ENCODE assay signal across 20 cellular contexts in genomic region chr7:128847721-128848211, GRCh38. TPM values are rescaled to one million over a fixed set of nuclear protein-coding genes. Genes with fewer than 3 reads are reported as not detected.
DNase-seq lines count a peak whose midpoint lies in the region; ATAC-seq, FAIRE-seq and TF ChIP-seq lines count a peak whose summit lies in the region.
"Had no signal": no experiment of that assay in that cellular context is flagged by ENCODE, and none has a peak within 500 bp of the region (broad histone marks: within the 10 kb centered on the region; RNA-seq: fewer than 3 reads in every experiment).

No MANE protein-coding gene starts in this region.

- no peak overlapping the region for H2BK15ac ChIP-seq in H1 (ENCODE audit: low read length)

- H4K8ac ChIP-seq in H1 (ENCODE audit: extremely low read depth, insufficient read depth, low read length) = peak overlapping the region; percentile 46

- no peak overlapping the region for H3K18ac ChIP-seq in H1 (ENCODE audit: extremely low read depth, low read length)

- no peak overlapping the region for H2BK5ac ChIP-seq in H1 (ENCODE audit: low read depth, low read length)

- no peak overlapping the region for H3K14ac ChIP-seq in H1 (ENCODE audit: insufficient read length)

- BruUV-seq in HepG2 (replicated peaks; lab: Mats Ljungman, UMichigan) = no TSS peak

- DNase-seq in Right ventricle myocardium superior (peak; percentile 39), left cardiac atrium (no peak), H1 (ENCODE audit: low read depth in 1 of 2, low spot score in 2 of 2) (no peak), HepG2 (ENCODE audit: low spot score) (no peak), gastrocnemius medialis (no peak), esophagus squamous epithelium (lab: John Stamatoyannopoulos, UW) (no peak), posterior vena cava (ENCODE audit: low spot score) (no peak)
- no peak for DNase-seq in central memory CD4-positive, alpha-beta T cell
- DNase-seq: AML-193; Caco-2; CD4-positive, alpha-beta T cell had no signal

- no peak overlapping the region for H3K56ac ChIP-seq in H1 (replicated peaks; ENCODE audit: insufficient read length, low read depth, low read length)

- H3K9me3 ChIP-seq in H1 (ENCODE audit: insufficient read depth in 2 of 2, low read depth in 1 of 2, low read length in 1 of 2) = no peaks in the 10 kb centered on the region
- no peaks in the 10 kb centered on the region for H3K9me3 ChIP-seq in HepG2 (ENCODE audit: low read length)
- no peaks in the 10 kb centered on the region for H3K9me3 ChIP-seq in gastrocnemius medialis
- H3K9me3 ChIP-seq in esophagus squamous epithelium = no peaks in the 10 kb centered on the region
- H3K9me3 ChIP-seq: A549, Caco-2, HAP-1 had no signal

- ATAC-seq in Right ventricle myocardium superior (ENCODE audit: poor library complexity) = no peak
- ATAC-seq in left cardiac atrium = no peak
- peak; percentile 16; the same call in 2 of the 3 replicates for ATAC-seq in HepG2
- no peak for ATAC-seq in gastrocnemius medialis

- FAIRE-seq in H1 (lab: Jason Lieb, UNC) (no peak), HepG2 (lab: Jason Lieb, UNC) (no peak)
- FAIRE-seq: A549, D721Med, G401.6, GM12891, GM19239 had no signal

- H4K20me1 ChIP-seq in H1 (replicated peaks in 1 of 2; ENCODE audit: control insufficient read depth in 1 of 2, insufficient read depth in 2 of 2, low read length in 2 of 2) (peaks cover 0 to 2% of the 10 kb centered on the region in 2 experiments), HepG2 (ENCODE audit: insufficient read depth, low read length) (no peaks in the 10 kb centered on the region)

- TF ChIP-seq RAD21 in H1 (IDR thresholded peaks at IDR 0.05 in 1 of 2, conservative IDR thresholded peaks at IDR 0.05 in 1 of 2; ENCODE audit: low read depth in 2 of 2, low read length in 2 of 2) = no peak
- TF ChIP-seq RAD21 in HepG2 (CRISPR knock-in tag; IDR thresholded peaks at IDR 0.05) = no peak

- H3K4me3 ChIP-seq in H1 (ENCODE audit: extremely low read depth in 1 of 4, insufficient read depth in 2 of 4, low read depth in 3 of 4, low read length in 4 of 4) (no peak overlapping the region), HepG2 (replicated peaks in 1 of 3; ENCODE audit: insufficient read depth in 1 of 3, low read depth in 2 of 3, low read length in 3 of 3) (no peak overlapping the region), gastrocnemius medialis (no peak overlapping the region), esophagus squamous epithelium (no peak overlapping the region)
- H3K4me3 ChIP-seq: A549, HAP-1 had no signal

- H3K9ac ChIP-seq in H1 (replicated peaks in 1 of 4; ENCODE audit: extremely low read depth in 1 of 4, low read depth in 3 of 4, low read length in 3 of 4) (no peak overlapping the region), HepG2 (ENCODE audit: insufficient read depth, low read depth, low read length) (no peak overlapping the region)

- H4K5ac ChIP-seq in H1 (ENCODE audit: insufficient read length, low read depth, low read length) = no peak overlapping the region

- H3K79me2 ChIP-seq in H1 (ENCODE audit: control insufficient read depth in 1 of 2, insufficient read depth in 2 of 2, low read length in 2 of 2) = no peaks in the 10 kb centered on the region
- H3K79me2 ChIP-seq in HepG2 (ENCODE audit: insufficient read depth, low read length) = no peaks in the 10 kb centered on the region

- H3K27me3 ChIP-seq in H1 (replicated peaks in 1 of 4; ENCODE audit: control insufficient read depth in 3 of 4, extremely low read depth in 1 of 4, insufficient read depth in 3 of 4, low read length in 3 of 4) (no peaks in the 10 kb centered on the region), HepG2 (ENCODE audit: control insufficient read depth in 1 of 2, insufficient read depth in 2 of 2, low read length in 2 of 2) (peaks cover 12 to 28% of the 10 kb centered on the region in 2 experiments; a peak in 4 of 5 replicates), gastrocnemius medialis (no peaks in the 10 kb centered on the region), esophagus squamous epithelium (no peaks in the 10 kb centered on the region)

- no peaks in the 10 kb centered on the region for H3K36me3 ChIP-seq in H1 (ENCODE audit: control insufficient read depth in 2 of 4, insufficient read depth in 4 of 4, low read length in 3 of 4)
- H3K36me3 ChIP-seq in HepG2 (replicated peaks in 1 of 2; ENCODE audit: control insufficient read depth in 1 of 2, insufficient read depth in 2 of 2, low read length in 2 of 2) = no peaks in the 10 kb centered on the region
- peaks cover 0 to 100% of the 10 kb centered on the region in 2 donors for H3K36me3 ChIP-seq in gastrocnemius medialis
- peaks cover 0 to 95% (median 0%) of the 10 kb centered on the region in 3 donors for H3K36me3 ChIP-seq in esophagus squamous epithelium

- WGBS in H1 (ENCODE audit: extremely low coverage in 1 of 2, insufficient coverage in 1 of 2, insufficient read length in 1 of 2, insufficient replicate concordance in 2 of 2, low coverage in 1 of 2, low lambda C conversion rate in 2 of 2, missing lambda C conversion rate in 1 of 2), 2 experiments = 91% methylated on average over 12 of the region's 17 CpGs; no CpG with 5 or more reads in 1 of the 2 experiments
- WGBS in HepG2 (ENCODE audit: low lambda C conversion rate) = 43% methylated on average over 4 of the region's 17 CpGs
- WGBS in esophagus squamous epithelium, 2 donors = 83% methylated on average over 12 of the region's 17 CpGs; no CpG with 5 or more reads in 1 of the 2 donors

- in situ Hi-C loops in HepG2 (cut with HindIII; ENCODE audit: extremely low pct_ligation_motif_present, low pct_unique_long_range_greater_than_20kb) (no loop called here), gastrocnemius medialis (cut with MboI; ENCODE audit: low sequenced_read_pairs in 4 of 4) (no loop called here)

- no peak overlapping the region for H3K4ac ChIP-seq in H1 (replicated peaks; ENCODE audit: insufficient read length, low read depth, low read length)

- TF ChIP-seq EP300 in H1 (IDR thresholded peaks at IDR 0.05; ENCODE audit: borderline replicate concordance in 1 of 2, low read depth in 2 of 2, low read length in 2 of 2) = no peak
- no peak for TF ChIP-seq EP300 in HepG2 (IDR thresholded peaks at IDR 0.05; ENCODE audit: low read depth in 2 of 2, low read length in 2 of 2)
- TF ChIP-seq EP300 in HepG2 (CRISPR knock-in tag; IDR thresholded peaks at IDR 0.05; ENCODE audit: borderline replicate concordance) = no peak

- TF ChIP-seq CTCF in H1 (IDR thresholded peaks at IDR 0.05; ENCODE audit: control extremely low read depth in 1 of 3, insufficient read depth in 1 of 3, low read depth in 1 of 3, low read length in 3 of 3) = no peak
- TF ChIP-seq CTCF in HepG2 (CRISPR knock-in tag; IDR thresholded peaks at IDR 0.05) = no peak
- TF ChIP-seq CTCF in gastrocnemius medialis (IDR thresholded peaks at IDR 0.05 in 4 of 5, conservative IDR thresholded peaks at IDR 0.05 in 1 of 5) = no peak
- TF ChIP-seq CTCF in esophagus squamous epithelium (IDR thresholded peaks at IDR 0.05) = no peak

- H3K27ac ChIP-seq in H1 (ENCODE audit: low read depth, low read length) = no peak overlapping the region
- no peak overlapping the region for H3K27ac ChIP-seq in HepG2 (ENCODE audit: extremely low read length, insufficient read depth, low read length)
- H3K27ac ChIP-seq in gastrocnemius medialis = peak overlapping the region; percentile 55 to 99 (median 96)
- H3K27ac ChIP-seq in esophagus squamous epithelium = peak overlapping the region in 1 of 4 donors; percentile 5
- H3K27ac ChIP-seq: 22Rv1, A549, C4-2B, HL-60 had no signal

- intact Hi-C loops in Right ventricle myocardium superior (cut with DNase I) (no loop called here), left cardiac atrium (cut with DNase I) (no loop called here), HepG2 (cut with micrococcal nuclease; ENCODE audit: unreplicated experiment) (no loop called here), gastrocnemius medialis (cut with DNase I; ENCODE audit: low total_unique reads) (no loop called here), esophagus squamous epithelium (cut with DNase I) (no loop called here), posterior vena cava (cut with DNase I) (no loop called here)

- no peaks in the 10 kb centered on the region for H3K79me1 ChIP-seq in H1 (ENCODE audit: low read depth, low read length)

- H3K23ac ChIP-seq in H1 (ENCODE audit: insufficient read length) = no peak overlapping the region

- CTCF ChIA-PET in H1 (lab: Charles Lee; ENCODE audit: partially characterized antibody) (interaction anchor here (1.3 to 11.5 kb wide), 4 partner anchors 14 to 36 kb away, joined by 4 to 148 read pairs (median 40); partner anchors contain the start of gene ATP6V1F), HepG2 (lab: Yijun Ruan, JAX; ENCODE audit: low intra/inter-chr PET ratio, low total read pairs) (no interaction called here)

- no peak overlapping the region for H4K91ac ChIP-seq in H1 (replicated peaks; ENCODE audit: insufficient read length, low read length)

- no peak overlapping the region for H3K4me2 ChIP-seq in H1 (ENCODE audit: insufficient read depth in 1 of 2, low read depth in 2 of 2, low read length in 2 of 2)
- no peak overlapping the region for H3K4me2 ChIP-seq in HepG2 (ENCODE audit: low read depth, low read length)
- H3K4me2 ChIP-seq: A549 had no signal

- TF ChIP-seq POLR2A in H1 (IDR thresholded peaks at IDR 0.05; ENCODE audit: control extremely low read depth in 1 of 2, low read depth in 2 of 2, low read length in 2 of 2) (no peak), HepG2 (IDR thresholded peaks at IDR 0.05; ENCODE audit: insufficient read depth in 1 of 2, low read depth in 2 of 2, low read length in 2 of 2) (no peak), gastrocnemius medialis (IDR thresholded peaks at IDR 0.05) (no peak), esophagus squamous epithelium (IDR thresholded peaks at IDR 0.05) (no peak)

- no peaks in the 10 kb centered on the region for H3K23me2 ChIP-seq in H1 (ENCODE audit: low read depth, low read length)

- H2AK5ac ChIP-seq in H1 (ENCODE audit: low read depth, low read length) = no peak overlapping the region

- H2AFZ ChIP-seq in H1 (ENCODE audit: low read length) (no peak overlapping the region), HepG2 (ENCODE audit: low read length) (no peak overlapping the region)

- POLR2A ChIA-PET in H1 (lab: Charles Lee; ENCODE audit: partially characterized antibody) = interaction anchor here (0.6 to 1.0 kb wide), 3 partner anchors 8 to 172 kb away, joined by 3 read pairs; no protein-coding TSS in a partner anchor
- POLR2A ChIA-PET in HepG2 (lab: Yijun Ruan, JAX) = no interaction called here

- no peak overlapping the region for H2BK20ac ChIP-seq in H1 (ENCODE audit: low read length)

- no peak overlapping the region for H2BK120ac ChIP-seq in H1 (replicated peaks; ENCODE audit: low read depth, low read length)

- H2BK12ac ChIP-seq in H1 (ENCODE audit: low read depth, low read length) = no peak overlapping the region

- H3K4me1 ChIP-seq in H1 (replicated peaks in 1 of 4; ENCODE audit: control insufficient read depth in 3 of 4, insufficient read depth in 4 of 4, low read length in 3 of 4) = no peaks in the 10 kb centered on the region; a peak in 1 of 7 replicates
- peaks cover 7% of the 10 kb centered on the region for H3K4me1 ChIP-seq in HepG2 (ENCODE audit: insufficient read depth, low read length)
- peaks cover 6 to 11% of the 10 kb centered on the region in 2 donors for H3K4me1 ChIP-seq in gastrocnemius medialis
- H3K4me1 ChIP-seq in esophagus squamous epithelium = no peaks in the 10 kb centered on the region
- H3K4me1 ChIP-seq: A549, Caco-2, HAP-1 had no signal

RNA-seq across cellular contexts. Expression of gene ATP6V1F, which starts 14.9 kb away (rescaled TPM):
- total RNA-seq in Right ventricle myocardium superior (119 TPM), left cardiac atrium (100 to 1,000 TPM; 117 to 119 TPM), HepG2 (2016; rRNA removed; fragmentation: Illumina TruSeq; extraction: Trizol) (87.2 and 107 TPM in 2 replicates), gastrocnemius medialis (10 to 100 TPM; 79.3 to 99.2 (median 82.3) TPM), esophagus squamous epithelium (100 to 1,000 TPM; 103 to 148 (median 130) TPM), posterior vena cava (100 to 1,000 TPM; 106 to 115 TPM)
- total RNA-seq in H1 (2021; fragmentation: NEBNext Ultra II Directional; extraction: Animal tissue kit (Norgen Biotek cat#: 25700)) = 104 TPM in 2 replicates
- polyA plus RNA-seq in H1 (2011; rRNA removed) (318 and 344 TPM in 2 replicates), HepG2 (2011; rRNA removed) (132 and 144 TPM in 2 replicates)
- 227 TPM for polyA plus RNA-seq in H1 (2011; cell fraction: cytosol; rRNA removed)
- polyA plus RNA-seq in H1 (2011; cell fraction: nucleus; rRNA removed) = 147 TPM
- 165 to 195 TPM (median 180 TPM) in 4 replicates for polyA plus RNA-seq in H1 (2012, experiment 1 of 2)
- polyA plus RNA-seq in H1 (2012, experiment 2 of 2) = 412 TPM
- 164 TPM for polyA plus RNA-seq in H1 (2013, experiment 1 of 2)
- 168 TPM for polyA plus RNA-seq in H1 (2013, experiment 2 of 2)
- polyA minus RNA-seq in H1 (2011; rRNA and poly(A)+ RNA removed) = 36.9 and 39.0 TPM in 2 replicates
- 25.6 TPM for polyA minus RNA-seq in H1 (2011; cell fraction: cytosol; rRNA and poly(A)+ RNA removed)
- 35.3 TPM for polyA minus RNA-seq in H1 (2011; cell fraction: nucleus; rRNA and poly(A)+ RNA removed)
- 91.7 and 127 TPM in 2 replicates for total RNA-seq in HepG2 (2016; cell fraction: cytosol; rRNA removed; fragmentation: Illumina TruSeq; extraction: Trizol; ENCODE audit: low read depth)
- 86.6 and 128 TPM in 2 replicates for total RNA-seq in HepG2 (2016; cell fraction: insoluble cytoplasmic fraction; rRNA removed; fragmentation: Illumina TruSeq; extraction: Trizol)
- total RNA-seq in HepG2 (2016; cell fraction: membrane; rRNA removed; fragmentation: Illumina TruSeq; extraction: Trizol) = 87.9 and 101 TPM in 2 replicates
- 29.8 and 31.5 TPM in 2 replicates for total RNA-seq in HepG2 (2016; cell fraction: nucleus; rRNA removed; fragmentation: Illumina TruSeq; extraction: Trizol)
- 149 and 216 TPM in 2 replicates for polyA plus RNA-seq in HepG2 (2011; cell fraction: cytosol; rRNA removed)
- 54.3 and 63.6 TPM in 2 replicates for polyA plus RNA-seq in HepG2 (2011; cell fraction: nucleus; rRNA removed)
- 127 and 131 TPM in 2 replicates for polyA plus RNA-seq in HepG2 (2012)
- 134 and 154 TPM in 2 replicates for polyA plus RNA-seq in HepG2 (2016; cell fraction: cytosol; fragmentation: Illumina TruSeq; extraction: Trizol; ENCODE audit: low read depth)
- 186 and 188 TPM in 2 replicates for polyA plus RNA-seq in HepG2 (2016; cell fraction: insoluble cytoplasmic fraction; fragmentation: Illumina TruSeq; extraction: Trizol; ENCODE audit: low read depth)
- polyA plus RNA-seq in HepG2 (2016; cell fraction: membrane; fragmentation: Illumina TruSeq; extraction: Trizol; ENCODE audit: low read depth) = 130 and 137 TPM in 2 replicates
- polyA plus RNA-seq in HepG2 (2016; cell fraction: nucleus; fragmentation: Illumina TruSeq; extraction: Trizol; ENCODE audit: insufficient read depth, low read depth) = 74.2 and 75.8 TPM in 2 replicates
- polyA minus RNA-seq in HepG2 (2011; rRNA and poly(A)+ RNA removed; ENCODE audit: low replicate concordance) = 39.4 and 64.2 TPM in 2 replicates
- polyA minus RNA-seq in HepG2 (2011; cell fraction: cytosol; rRNA and poly(A)+ RNA removed) = 18.0 and 20.1 TPM in 2 replicates
- 9.9 and 10.6 TPM in 2 replicates for polyA minus RNA-seq in HepG2 (2011; cell fraction: nucleus; rRNA and poly(A)+ RNA removed)

RNA-seq across cellular contexts. Expression of gene FLNC, which starts 17.6 kb away (rescaled TPM):
- total RNA-seq in Right ventricle myocardium superior (601 TPM), left cardiac atrium (100 to 1,000 TPM; 226 to 257 TPM), HepG2 (2016; rRNA removed; fragmentation: Illumina TruSeq; extraction: Trizol) (0.01 and 0.02 TPM in 2 replicates), gastrocnemius medialis (1,000 to 10,000 TPM; 1,071 to 4,398 (median 2,381) TPM), esophagus squamous epithelium (10 to 100 TPM in 2 of 4 donors, 1 to 10 TPM in 2; 3.0 to 27.3 (median 7.5) TPM), posterior vena cava (100 to 1,000 TPM; 440 to 856 TPM)
- 10.7 and 12.0 TPM in 2 replicates for total RNA-seq in H1 (2021; fragmentation: NEBNext Ultra II Directional; extraction: Animal tissue kit (Norgen Biotek cat#: 25700))
- polyA plus RNA-seq in H1 (2011; rRNA removed) (1.9 and 3.3 TPM in 2 replicates), HepG2 (2011; rRNA removed) (0.01 TPM in 1 of 2 replicates, not detected in the other)
- polyA plus RNA-seq in H1 (2011; cell fraction: cytosol; rRNA removed) = 2.3 TPM
- polyA plus RNA-seq in H1 (2011; cell fraction: nucleus; rRNA removed) = 9.5 TPM
- 5.2 to 7.9 TPM (median 6.6 TPM) in 4 replicates for polyA plus RNA-seq in H1 (2012, experiment 1 of 2)
- polyA plus RNA-seq in H1 (2012, experiment 2 of 2) = 5.2 TPM
- 8.3 TPM for polyA plus RNA-seq in H1 (2013, experiment 1 of 2)
- polyA plus RNA-seq in H1 (2013, experiment 2 of 2) = 7.8 TPM
- polyA minus RNA-seq in H1 (2011; rRNA and poly(A)+ RNA removed) = 4.5 and 5.1 TPM in 2 replicates
- 7.1 TPM for polyA minus RNA-seq in H1 (2011; cell fraction: cytosol; rRNA and poly(A)+ RNA removed)
- polyA minus RNA-seq in H1 (2011; cell fraction: nucleus; rRNA and poly(A)+ RNA removed) = 5.7 TPM
- total RNA-seq in HepG2 (2016; cell fraction: cytosol; rRNA removed; fragmentation: Illumina TruSeq; extraction: Trizol; ENCODE audit: low read depth) = not detected in 2 replicates
- under 0.01 TPM in 1 of 2 replicates, not detected in the other for total RNA-seq in HepG2 (2016; cell fraction: insoluble cytoplasmic fraction; rRNA removed; fragmentation: Illumina TruSeq; extraction: Trizol)
- not detected in 2 replicates for total RNA-seq in HepG2 (2016; cell fraction: membrane; rRNA removed; fragmentation: Illumina TruSeq; extraction: Trizol)
- total RNA-seq in HepG2 (2016; cell fraction: nucleus; rRNA removed; fragmentation: Illumina TruSeq; extraction: Trizol) = 0.06 TPM in 1 of 2 replicates, not detected in the other
- 0.01 TPM in 2 replicates for polyA plus RNA-seq in HepG2 (2011; cell fraction: cytosol; rRNA removed)
- 0.02 and 0.05 TPM in 2 replicates for polyA plus RNA-seq in HepG2 (2011; cell fraction: nucleus; rRNA removed)
- polyA plus RNA-seq in HepG2 (2012) = 0.01 TPM in 1 of 2 replicates, not detected in the other
- polyA plus RNA-seq in HepG2 (2016; cell fraction: cytosol; fragmentation: Illumina TruSeq; extraction: Trizol; ENCODE audit: low read depth) = not detected in 2 replicates
- polyA plus RNA-seq in HepG2 (2016; cell fraction: insoluble cytoplasmic fraction; fragmentation: Illumina TruSeq; extraction: Trizol; ENCODE audit: low read depth) = not detected in 2 replicates
- not detected in 2 replicates for polyA plus RNA-seq in HepG2 (2016; cell fraction: membrane; fragmentation: Illumina TruSeq; extraction: Trizol; ENCODE audit: low read depth)
- polyA plus RNA-seq in HepG2 (2016; cell fraction: nucleus; fragmentation: Illumina TruSeq; extraction: Trizol; ENCODE audit: insufficient read depth, low read depth) = not detected in 2 replicates
- 0.16 and 0.19 TPM in 2 replicates for polyA minus RNA-seq in HepG2 (2011; rRNA and poly(A)+ RNA removed; ENCODE audit: low replicate concordance)
- 0.09 and 0.10 TPM in 2 replicates for polyA minus RNA-seq in HepG2 (2011; cell fraction: cytosol; rRNA and poly(A)+ RNA removed)
- polyA minus RNA-seq in HepG2 (2011; cell fraction: nucleus; rRNA and poly(A)+ RNA removed) = under 0.01 TPM in 1 of 2 replicates, not detected in the other

RNA-seq across cellular contexts. Expression of gene CCDC136, which starts 56.0 kb away (rescaled TPM):
- total RNA-seq in Right ventricle myocardium superior (5.2 TPM), left cardiac atrium (1 to 10 TPM; 2.9 to 7.2 TPM), HepG2 (2016; rRNA removed; fragmentation: Illumina TruSeq; extraction: Trizol) (0.04 TPM in 1 of 2 replicates, not detected in the other), gastrocnemius medialis (10 to 100 TPM in 2 of 4 donors, 1 to 10 TPM in 1, under 1 TPM in 1; 0.61 to 15.8 (median 9.3) TPM), esophagus squamous epithelium (1 to 10 TPM in 2 of 4 donors, under 1 TPM in 2; 0.09 to 5.1 (median 2.2) TPM), posterior vena cava (10 to 100 TPM; 13.3 to 23.1 TPM)
- 43.7 and 47.7 TPM in 2 replicates for total RNA-seq in H1 (2021; fragmentation: NEBNext Ultra II Directional; extraction: Animal tissue kit (Norgen Biotek cat#: 25700))
- polyA plus RNA-seq in H1 (2011; rRNA removed) (35.6 and 36.2 TPM in 2 replicates), HepG2 (2011; rRNA removed) (0.38 and 0.47 TPM in 2 replicates)
- 48.9 TPM for polyA plus RNA-seq in H1 (2011; cell fraction: cytosol; rRNA removed)
- polyA plus RNA-seq in H1 (2011; cell fraction: nucleus; rRNA removed) = 165 TPM
- 46.0 to 56.1 TPM (median 51.1 TPM) in 4 replicates for polyA plus RNA-seq in H1 (2012, experiment 1 of 2)
- polyA plus RNA-seq in H1 (2012, experiment 2 of 2) = 2.9 TPM
- 23.8 TPM for polyA plus RNA-seq in H1 (2013, experiment 1 of 2)
- polyA plus RNA-seq in H1 (2013, experiment 2 of 2) = 18.9 TPM
- polyA minus RNA-seq in H1 (2011; rRNA and poly(A)+ RNA removed) = 53.7 and 59.6 TPM in 2 replicates
- 34.9 TPM for polyA minus RNA-seq in H1 (2011; cell fraction: cytosol; rRNA and poly(A)+ RNA removed)
- polyA minus RNA-seq in H1 (2011; cell fraction: nucleus; rRNA and poly(A)+ RNA removed) = 91.0 TPM
- not detected in 2 replicates for total RNA-seq in HepG2 (2016; cell fraction: cytosol; rRNA removed; fragmentation: Illumina TruSeq; extraction: Trizol; ENCODE audit: low read depth)
- total RNA-seq in HepG2 (2016; cell fraction: insoluble cytoplasmic fraction; rRNA removed; fragmentation: Illumina TruSeq; extraction: Trizol) = not detected in 2 replicates
- not detected in 2 replicates for total RNA-seq in HepG2 (2016; cell fraction: membrane; rRNA removed; fragmentation: Illumina TruSeq; extraction: Trizol)
- total RNA-seq in HepG2 (2016; cell fraction: nucleus; rRNA removed; fragmentation: Illumina TruSeq; extraction: Trizol) = not detected in 2 replicates
- 0.03 TPM in 1 of 2 replicates, not detected in the other for polyA plus RNA-seq in HepG2 (2011; cell fraction: cytosol; rRNA removed)
- 0.21 and 0.35 TPM in 2 replicates for polyA plus RNA-seq in HepG2 (2011; cell fraction: nucleus; rRNA removed)
- polyA plus RNA-seq in HepG2 (2012) = 0.16 and 0.23 TPM in 2 replicates
- polyA plus RNA-seq in HepG2 (2016; cell fraction: cytosol; fragmentation: Illumina TruSeq; extraction: Trizol; ENCODE audit: low read depth) = not detected in 2 replicates
- not detected in 2 replicates for polyA plus RNA-seq in HepG2 (2016; cell fraction: insoluble cytoplasmic fraction; fragmentation: Illumina TruSeq; extraction: Trizol; ENCODE audit: low read depth)
- not detected in 2 replicates for polyA plus RNA-seq in HepG2 (2016; cell fraction: membrane; fragmentation: Illumina TruSeq; extraction: Trizol; ENCODE audit: low read depth)
- not detected in 2 replicates for polyA plus RNA-seq in HepG2 (2016; cell fraction: nucleus; fragmentation: Illumina TruSeq; extraction: Trizol; ENCODE audit: insufficient read depth, low read depth)
- polyA minus RNA-seq in HepG2 (2011; rRNA and poly(A)+ RNA removed; ENCODE audit: low replicate concordance) = 0.54 and 0.84 TPM in 2 replicates
- not detected in 2 replicates for polyA minus RNA-seq in HepG2 (2011; cell fraction: cytosol; rRNA and poly(A)+ RNA removed)
- polyA minus RNA-seq in HepG2 (2011; cell fraction: nucleus; rRNA and poly(A)+ RNA removed) = 1.2 TPM in 1 of 2 replicates, not detected in the other

Comparison
In these comparisons a context has a peak if more than half of its experiments do, and no peak if none do; other contexts are left out.
1. H3K27ac ChIP-seq: peak in gastrocnemius medialis (4 of 4); none in H1 (single experiment) and HepG2 (single experiment).
2. RNA of gene FLNC, which starts 17.6 kb away (total RNA-seq): 1,071 to 4,398 TPM in gastrocnemius medialis, 440 to 856 TPM in posterior vena cava, 601 TPM in Right ventricle myocardium superior (single experiment) and 226 to 257 TPM in left cardiac atrium; 10.7 to 12.0 TPM in H1, 3.0 to 27.3 TPM in esophagus squamous epithelium and under 0.01 to 0.06 TPM in HepG2; every median in the first group is over 4 times any median in the second.